ENCODE assay signal across 9 cellular contexts in genomic region chr11:130897262-130898182, GRCh38. TPM values are rescaled to one million over a fixed set of nuclear protein-coding genes. Genes with fewer than 3 reads are reported as not detected.
DNase-seq lines count a peak whose midpoint lies in the region; ATAC-seq and TF ChIP-seq lines count a peak whose summit lies in the region.
"Had no signal": no experiment of that assay in that cellular context is flagged by ENCODE, and none has a peak within 500 bp of the region (broad histone marks: within the 10 kb centered on the region; RNA-seq: fewer than 3 reads in every experiment).

No MANE protein-coding gene starts in this region.

- peaks cover 4 to 9% of the 10 kb centered on the region in 2 donors for H3K4me1 ChIP-seq in breast epithelium

- no peak for TF ChIP-seq CTCF in breast epithelium (IDR thresholded peaks at IDR 0.05)

- H3K4me3 ChIP-seq in breast epithelium, result peak overlapping the region in 2 of 3 donors; percentile 32 to 54
- H3K4me3 ChIP-seq: PC-9 had no signal

- ATAC-seq in GM21381 (IDR thresholded peaks at IDR 0.05; ENCODE audit: unreplicated experiment) (no peak), GM19324 (IDR thresholded peaks at IDR 0.05; ENCODE audit: low FRiP score, unreplicated experiment) (no peak)

- no peaks in the 10 kb centered on the region for H3K9me3 ChIP-seq in breast epithelium

- TF ChIP-seq POLR2A in breast epithelium (IDR thresholded peaks at IDR 0.05), result no peak

- peaks cover 6% of the 10 kb centered on the region for H3K36me3 ChIP-seq in breast epithelium

- DNase-seq in HT1080 (ENCODE audit: low read depth), result peak; percentile 49
- peak; percentile 70 to 87 for DNase-seq in breast epithelium (ENCODE audit: low spot score in 2 of 2)
- DNase-seq in stromal cell of bone marrow (ENCODE audit: low read depth), result peak; percentile 78
- DNase-seq in stimulated activated naive CD4-positive, alpha-beta T cell (lab: John Stamatoyannopoulos, UW), result no peak
- no peak for DNase-seq in GM19238 (ENCODE audit: insufficient read length, low spot score)

- intact Hi-C loops in breast epithelium (cut with DNase I; ENCODE audit: low total_unique reads), result no loop called here

- peak overlapping the region; percentile 87 to 89 for H3K27ac ChIP-seq in breast epithelium
- peak overlapping the region; percentile 58 for H3K27ac ChIP-seq in layer of hippocampus (ENCODE audit: low read depth, low read length)
- H3K27ac ChIP-seq: PC-9 had no signal

- H3K27me3 ChIP-seq in breast epithelium, result no peaks in the 10 kb centered on the region
- no peaks in the 10 kb centered on the region for H3K27me3 ChIP-seq in layer of hippocampus (ENCODE audit: control insufficient read depth, insufficient read depth, low read length)

RNA-seq across cellular contexts. Expression of gene SNX19, which starts 18.8 kb away (rescaled TPM):
- 45.4 and 53.5 TPM in 2 replicates for total RNA-seq in HT1080 (2014; rRNA removed; shearing (Covaris generic))
- 28.9 and 45.4 TPM in 2 replicates for polyA plus RNA-seq in HT1080 (2015; cell fraction: cytosol; rRNA removed)
- 43.0 and 51.2 TPM in 2 replicates for polyA plus RNA-seq in HT1080 (2015; cell fraction: nucleus; rRNA removed)
- 100 to 1,000 TPM in 2 of 3 donors, 10 to 100 TPM in 1; 91.0 to 119 (median 100) TPM for total RNA-seq in breast epithelium

Comparison
In these comparisons a context has a peak if more than half of its experiments do, and no peak if none do; other contexts are left out.
1. DNase-seq: peak in HT1080 (single experiment), breast epithelium (2 of 2) and stromal cell of bone marrow (single experiment); none in stimulated activated naive CD4-positive, alpha-beta T cell (0 of 6) and GM19238 (single experiment).